9 cellular contexts compared by ENCODE assay signal in genomic region chr22:39622881-39623367, GRCh38. TPM values are rescaled to one million over a fixed set of nuclear protein-coding genes. Genes with fewer than 3 reads are reported as not detected.
DNase-seq lines count a peak whose midpoint lies in the region; ATAC-seq, FAIRE-seq and TF ChIP-seq lines count a peak whose summit lies in the region.
"Had no signal": no experiment of that assay in that cellular context is flagged by ENCODE, and none has a peak within 500 bp of the region (broad histone marks: within the 10 kb centered on the region; RNA-seq: fewer than 3 reads in every experiment).

No MANE protein-coding gene starts in this region.

- TF ChIP-seq EP300 in A549 (IDR thresholded peaks at IDR 0.05), result no peak

- POLR2A ChIA-PET in A549 (lab: Yijun Ruan, JAX), result no interaction called here

- DNase-seq in A549 (ENCODE audit: low read depth in 1 of 2, low spot score in 1 of 2) (peak; percentile 18 to 46), H7 (peak; percentile 94), cerebellar cortex (ENCODE audit: low spot score) (peak; percentile 32), mesendoderm (peak; percentile 67), NCI-H2196 (lab: John Stamatoyannopoulos, UW; ENCODE audit: unreplicated experiment) (no peak), RKO (ENCODE audit: low spot score) (no peak)
- peak; percentile 23 for DNase-seq in activated CD4-positive, CD25-positive, alpha-beta regulatory T cell treated with anti-CD3 and anti-CD28 coated beads, Interleukin-2, amount 50 U/mL, for 16 hours (ENCODE audit: low read depth, low spot score)
- DNase-seq in stimulated activated CD8-positive, alpha-beta memory T cell treated with anti-CD3 and anti-CD28 coated beads, Interleukin-7, amount 100 ng/mL, for 24 hours (ENCODE audit: low read depth), result peak; percentile 37

- H3K9me3 ChIP-seq in A549, result no peaks in the 10 kb centered on the region

- no peak overlapping the region for H3K18ac ChIP-seq in mesendoderm (ENCODE audit: low read length)

- H3K4me3 ChIP-seq in A549 (no peak overlapping the region), H7 (ENCODE audit: insufficient read depth, low read depth, low read length) (no peak overlapping the region), mesendoderm (ENCODE audit: low read length) (no peak overlapping the region)

- CTCF ChIA-PET in A549 (lab: Yijun Ruan, JAX), result interaction anchor here (0.9 to 2.2 kb wide), 5 partner anchors 28 to 448 kb away, joined by 3 to 11 read pairs (median 3); no protein-coding TSS in a partner anchor

- H2BK120ac ChIP-seq in mesendoderm (ENCODE audit: low read depth, low read length), result no peak overlapping the region

- H4K5ac ChIP-seq in mesendoderm (ENCODE audit: low read length), result no peak overlapping the region

- TF ChIP-seq CTCF in A549 (IDR thresholded peaks at IDR 0.05), result peak; percentile 47

- no peak overlapping the region for H3K9ac ChIP-seq in mesendoderm (ENCODE audit: low read length)

- no peak overlapping the region for H3K27ac ChIP-seq in A549
- no peak overlapping the region for H3K27ac ChIP-seq in mesendoderm (ENCODE audit: low read depth, low read length)

- H3K56ac ChIP-seq in mesendoderm (ENCODE audit: low read length), result no peak overlapping the region

- no peak overlapping the region for H2BK5ac ChIP-seq in mesendoderm (ENCODE audit: low read length)

- H3K79me2 ChIP-seq in mesendoderm (ENCODE audit: control insufficient read depth, insufficient read depth, low read length), result no peaks in the 10 kb centered on the region

- H4K8ac ChIP-seq in mesendoderm (ENCODE audit: low read depth, low read length), result no peak overlapping the region

- WGBS in A549 (ENCODE audit: missing lambda C conversion rate), result 38% methylated on average over 16 of the region's 17 CpGs
- no CpG with 5 or more reads among the region's 17 CpGs for WGBS in mesendoderm (ENCODE audit: extremely low coverage, insufficient coverage, low lambda C conversion rate)

- H3K36me3 ChIP-seq in H7 (replicated peaks; ENCODE audit: control insufficient read depth, insufficient read depth, low read length), result no peaks in the 10 kb centered on the region
- no peaks in the 10 kb centered on the region for H3K36me3 ChIP-seq in mesendoderm (ENCODE audit: control insufficient read depth, insufficient read depth, low read length)

- H3K27me3 ChIP-seq in H7 (ENCODE audit: control insufficient read depth, insufficient read depth, low read length) (no peaks in the 10 kb centered on the region), mesendoderm (ENCODE audit: insufficient read depth, low read length, poor library complexity) (no peaks in the 10 kb centered on the region)

- no peak overlapping the region for H3K4ac ChIP-seq in mesendoderm (ENCODE audit: low read depth, low read length)

- ATAC-seq in A549, result peak; percentile 32 to 86; a peak in 4 of 6 replicates

- no peaks in the 10 kb centered on the region for H3K79me1 ChIP-seq in mesendoderm (ENCODE audit: low read length)

- no peak overlapping the region for H2BK15ac ChIP-seq in mesendoderm (replicated peaks; ENCODE audit: low read depth)

- FAIRE-seq in A549 (lab: Jason Lieb, UNC), result no peak

- TF ChIP-seq POLR2A in A549 (IDR thresholded peaks at IDR 0.05; ENCODE audit: low read length), result no peak

- H3K4me1 ChIP-seq in A549 (no peaks in the 10 kb centered on the region), mesendoderm (ENCODE audit: control insufficient read depth, low read depth, low read length) (no peaks in the 10 kb centered on the region)

- no peak overlapping the region for H3K4me2 ChIP-seq in A549
- no peak overlapping the region for H3K4me2 ChIP-seq in mesendoderm (ENCODE audit: low read length)

- no peak overlapping the region for H2AK5ac ChIP-seq in mesendoderm (ENCODE audit: low read length)

- peak; percentile 48 to 58; a peak in 4 of 5 replicates for TF ChIP-seq RAD21 in A549 (conservative IDR thresholded peaks at IDR 0.05 in 1 of 2, IDR thresholded peaks at IDR 0.05 in 1 of 2)

- H3K23ac ChIP-seq in mesendoderm (ENCODE audit: low read length), result no peak overlapping the region

TF ChIP-seq in A549, 52 proteins besides CTCF, POLR2A, EP300 and RAD21:
- TF ChIP-seq REST (IDR thresholded peaks at IDR 0.05), result no peak
- no peak for TF ChIP-seq CBX2 (IDR thresholded peaks at IDR 0.05; ENCODE audit: borderline replicate concordance, low read depth)
- TF ChIP-seq SMC3 (IDR thresholded peaks at IDR 0.05), result peak; percentile 51; the same call in 2 of the 3 replicates
- TF ChIP-seq PBX3 (IDR thresholded peaks at IDR 0.05), result no peak
- TF ChIP-seq CEBPB (IDR thresholded peaks at IDR 0.05), result no peak
- TF ChIP-seq RARB (CRISPR knock-in tag; IDR thresholded peaks at IDR 0.05), result no peak

RNA-seq across cellular contexts. Expression of gene CACNA1I, which starts 52.4 kb away (rescaled TPM):
- polyA plus RNA-seq in A549 (2011; rRNA removed) (0.03 and 0.07 TPM in 2 replicates), A549 (2017; fragmentation: RNase III; extraction: RNeasy Plus Mini Kit Qiagen cat#74134 plus additional on column Dnase treatment) (0.12 to 0.17 TPM (median 0.13 TPM) in 3 replicates)
- 0.01 and 0.04 TPM in 2 replicates for polyA plus RNA-seq in A549 (2012; cell fraction: cytosol; rRNA removed)
- 0.11 and 0.16 TPM in 2 replicates for polyA plus RNA-seq in A549 (2012; cell fraction: nucleus; rRNA removed)
- under 0.01 and 0.17 TPM in 2 replicates for polyA minus RNA-seq in A549 (2011; rRNA and poly(A)+ RNA removed)
- 0.31 and 0.55 TPM in 2 replicates for total RNA-seq in H7 (2014; rRNA removed; shearing (Covaris generic))
- 0.21 TPM for polyA plus RNA-seq in mesendoderm (2013, experiment 1 of 2)
- polyA plus RNA-seq in mesendoderm (2013, experiment 2 of 2), result 0.21 TPM
- total RNA-seq: glomerular endothelial cell had no signal

Comparison
In these comparisons a context has a peak if more than half of its experiments do, and no peak if none do; other contexts are left out.
1. DNase-seq: peak in A549 (2 of 2), H7 (single experiment), activated CD4-positive, CD25-positive, alpha-beta regulatory T cell treated with anti-CD3 and anti-CD28 coated beads, Interleukin-2, amount 50 U/mL, for 16 hours (single experiment), cerebellar cortex (single experiment), mesendoderm (single experiment) and stimulated activated CD8-positive, alpha-beta memory T cell treated with anti-CD3 and anti-CD28 coated beads, Interleukin-7, amount 100 ng/mL, for 24 hours (single experiment); none in NCI-H2196 (single experiment) and RKO (single experiment).